25 cellular contexts compared by ENCODE assay signal in the genomic region with DNA sequence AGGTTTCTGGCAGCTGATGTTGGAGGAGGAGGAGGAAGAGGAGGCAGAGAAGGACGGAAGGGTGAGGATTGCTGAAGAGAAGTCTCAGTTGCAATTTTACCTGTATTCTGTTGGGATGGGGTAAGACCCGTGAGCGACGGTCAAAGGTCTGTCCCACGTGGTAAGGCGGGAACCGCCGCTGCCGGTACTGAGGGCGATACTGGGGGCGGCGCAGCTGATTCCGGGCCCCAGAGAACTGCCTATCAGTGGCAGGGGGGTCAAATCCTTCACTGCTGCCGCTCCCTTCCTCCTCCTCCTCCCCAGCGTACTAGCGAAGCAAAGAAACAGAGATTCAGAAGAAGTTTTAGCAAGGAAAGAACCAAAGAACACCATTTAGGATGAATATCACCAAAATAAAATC. TPM values are rescaled to one million over a fixed set of nuclear protein-coding genes. Genes with fewer than 3 reads are reported as not detected.
"Had no signal": no experiment of that assay in that cellular context is flagged by ENCODE, and none has a peak within 500 bp of the region (broad histone marks: within the 10 kb centered on the region; RNA-seq: fewer than 3 reads in every experiment).

No MANE protein-coding gene starts in this region.

- ATAC-seq: foreskin keratinocyte; natural killer cell; sciatic nerve; stimulated activated memory B cell treated with anti-CD40 and anti-IgM and Interleukin-4, amounts not matched to agents 10 μg/mL and 1 μg/mL and 100 μg/mL, for 72 hours; stimulated activated naive CD8-positive, alpha-beta T cell treated with anti-CD3 and anti-CD28 coated beads, Interleukin-15, amount 100 ng/mL, for 72 hours had no signal

- DNase-seq: activated CD4-positive, alpha-beta T cell treated with anti-CD3 and anti-CD28 coated beads for 4 hours; activated CD4-positive, alpha-beta T cell treated with anti-CD3 and anti-CD28 coated beads, Interleukin-2, amount 50 U/mL, for 4 hours; activated CD8-positive, alpha-beta memory T cell treated with anti-CD3 and anti-CD28 coated beads for 24 hours; activated effector memory CD4-positive, alpha-beta T cell treated with anti-CD3 and anti-CD28 coated beads, Interleukin-2, amount 50 U/mL, for 16 hours; activated naive CD4-positive, alpha-beta T cell treated with anti-CD3 and anti-CD28 coated beads for 36 hours; activated naive CD8-positive, alpha-beta T cell treated with anti-CD3 and anti-CD28 coated beads, Interleukin-2, amount 10 ng/mL, durations not matched to agents 7 days and 5 days; activated T-cell treated with anti-CD3 and anti-CD28 coated beads, Interleukin-2, amount 50 U/mL, for 1 hour; amniotic stem cell; brain microvascular endothelial cell; endodermal cell; foreskin keratinocyte; mammary epithelial cell; natural killer cell; small intestine; stimulated activated CD4-positive, alpha-beta T cell treated with anti-CD3 and anti-CD28 coated beads, Interleukin-1b, Interleukin-23, amount 100 ng/mL, for 48 hours; stimulated activated CD4-positive, alpha-beta T cell treated with anti-CD3 and anti-CD28 coated beads, Interleukin-4, amount 100 ng/mL, for 4 hours; stimulated activated CD8-positive, alpha-beta memory T cell treated with anti-CD3 and anti-CD28 coated beads, Interleukin-4, amount 100 ng/mL, for 48 hours; stimulated activated naive CD8-positive, alpha-beta T cell treated with anti-CD3 and anti-CD28 coated beads, Interleukin-15, amount 100 ng/mL, for 72 hours; substantia nigra; T-helper 1 cell had no signal

- H3K27me3 ChIP-seq: brain microvascular endothelial cell, esophagus muscularis mucosa, foreskin keratinocyte, vagina had no signal

- H3K9me3 ChIP-seq: esophagus muscularis mucosa, vagina had no signal

- H3K4me3 ChIP-seq: esophagus muscularis mucosa, vagina had no signal

- H3K27ac ChIP-seq: brain microvascular endothelial cell, esophagus muscularis mucosa, foreskin keratinocyte, vagina had no signal

RNA-seq across cellular contexts. Expression of a gene that starts 36.0 kb away (rescaled TPM):
- total RNA-seq: activated naive CD4-positive, alpha-beta T cell treated with anti-CD3 and anti-CD28 coated beads for 36 hours; activated T-helper 1 cell treated with anti-CD3 and anti-CD28 coated beads, Interleukin-12 subunit alpha, Interleukin-12 subunit beta, Interleukin-2, Interleukin-4 antibody, amounts not matched to agents 30 ng/mL and 10 ng/mL and 1 ng/mL, durations not matched to agents 14 hours and 24 hours and 36 hours had no signal
